8 cellular contexts compared by ENCODE assay signal in genomic region chr2:68463287-68463877, GRCh38. TPM values are rescaled to one million over a fixed set of nuclear protein-coding genes. Genes with fewer than 3 reads are reported as not detected.
A peak's percentile ranks its signal among the peaks of the same experiment; 100 is the strongest.
DNase-seq lines count a peak whose midpoint lies in the region; ATAC-seq, FAIRE-seq and TF ChIP-seq lines count a peak whose summit lies in the region.

No MANE protein-coding gene starts in this region.

- no peak for ATAC-seq in CD8-positive, alpha-beta T cell
- ATAC-seq in GM21825 (IDR thresholded peaks at IDR 0.05; ENCODE audit: unreplicated experiment) (no peak), GM21526 (IDR thresholded peaks at IDR 0.05; ENCODE audit: low FRiP score, unreplicated experiment) (no peak), GM21381 (IDR thresholded peaks at IDR 0.05; ENCODE audit: unreplicated experiment) (no peak)

- H3F3A ChIP-seq in neural progenitor cell (ENCODE audit: low read depth) = peaks cover 9% of the 10 kb centered on the region

- peaks cover 34% of the 10 kb centered on the region for H3K4me1 Mint-ChIP-seq in CD8-positive, alpha-beta T cell (ENCODE audit: low read depth)
- H3K4me1 Mint-ChIP-seq in neural progenitor cell = peaks cover 13% of the 10 kb centered on the region

- H3K79me2 ChIP-seq in endothelial cell of umbilical vein (ENCODE audit: control insufficient read depth, insufficient read depth, low read length) = no peaks in the 10 kb centered on the region
- H3K79me2 ChIP-seq in neural progenitor cell (ENCODE audit: low read depth) = peaks cover 6% of the 10 kb centered on the region

- no peaks in the 10 kb centered on the region for H3K36me3 ChIP-seq in CD8-positive, alpha-beta T cell (ENCODE audit: insufficient read depth, low read length)
- H3K36me3 ChIP-seq in endothelial cell of umbilical vein (ENCODE audit: control insufficient read depth in 2 of 2, extremely low read depth in 1 of 2, insufficient read depth in 2 of 2, low read length in 2 of 2) (no peaks in the 10 kb centered on the region), neural progenitor cell (no peaks in the 10 kb centered on the region)

- CTCF ChIA-PET in CD8-positive, alpha-beta T cell (lab: Charles Lee) = interaction anchor here (0.6 to 6.6 kb wide), 63 partner anchors 9 to 846 kb away, joined by 3 to 124 read pairs (median 4); no protein-coding TSS in a partner anchor
- CTCF ChIA-PET in endothelial cell of umbilical vein (lab: Charles Lee) = interaction anchor here (0.6 to 7.5 kb wide), 71 partner anchors 8 to 551 kb away, joined by 3 to 305 read pairs (median 4); no protein-coding TSS in a partner anchor

- no peaks in the 10 kb centered on the region for H4K20me1 ChIP-seq in endothelial cell of umbilical vein (replicated peaks; ENCODE audit: control insufficient read depth, extremely low read depth, insufficient read depth, low read length)
- no peaks in the 10 kb centered on the region for H4K20me1 ChIP-seq in neural progenitor cell (ENCODE audit: low read depth)

- DNase-seq in CD8-positive, alpha-beta T cell = no peak
- DNase-seq in HL-60 (ENCODE audit: low read depth in 1 of 2, low spot score in 1 of 2) (no peak), OCI-M1 (lab: John Stamatoyannopoulos, UW) (peak; percentile 79), endothelial cell of umbilical vein (ENCODE audit: low read depth, low spot score) (peak; percentile 75), neural progenitor cell (ENCODE audit: low spot score) (peak; percentile 69)

- intact Hi-C loops in CD8-positive, alpha-beta T cell (cut with DNase I, micrococcal nuclease) = loop anchor here (1.0 to 5.0 kb wide), 9 partner anchors 24 to 844 kb away; no protein-coding TSS in a partner anchor
- intact Hi-C loops in endothelial cell of umbilical vein (cut with micrococcal nuclease) = loop anchor here (1.0 kb wide), 4 partner anchors 132 to 462 kb away; no protein-coding TSS in a partner anchor

- POLR2A ChIA-PET in CD8-positive, alpha-beta T cell (lab: Charles Lee) = interaction anchor here (0.6 to 1.7 kb wide), 8 partner anchors 10 to 897 kb away, joined by 3 to 7 read pairs (median 4); partner anchors contain the start of gene ARHGAP25
- POLR2A ChIA-PET in endothelial cell of umbilical vein (lab: Charles Lee) = no interaction called here

- dilution Hi-C loops in endothelial cell of umbilical vein (cut with MboI; ENCODE audit: extremely low pct_ligation_motif_present, low sequenced_read_pairs) = no loop called here

- FAIRE-seq in endothelial cell of umbilical vein (lab: Jason Lieb, UNC) = peak; percentile 71

- no peak overlapping the region for H3K4me3 Mint-ChIP-seq in CD8-positive, alpha-beta T cell
- H3K4me3 Mint-ChIP-seq in neural progenitor cell = no peak overlapping the region

- no peak overlapping the region for H3K4me3 ChIP-seq in CD8-positive, alpha-beta T cell (ENCODE audit: low read depth, low read length)
- no peak overlapping the region for H3K4me3 ChIP-seq in HL-60 (replicated peaks; ENCODE audit: insufficient read depth, low read length)
- no peak overlapping the region for H3K4me3 ChIP-seq in endothelial cell of umbilical vein (replicated peaks in 1 of 3; ENCODE audit: insufficient read depth in 1 of 3, low read depth in 1 of 3, low read length in 3 of 3)
- no peak overlapping the region for H3K4me3 ChIP-seq in neural progenitor cell

- H3K9me1 ChIP-seq in endothelial cell of umbilical vein (replicated peaks; ENCODE audit: control insufficient read depth, extremely low read depth, insufficient read depth, low read length) = no peaks in the 10 kb centered on the region

- H3K9ac ChIP-seq in endothelial cell of umbilical vein (replicated peaks; ENCODE audit: extremely low read depth, insufficient read depth, low read length) (no peak overlapping the region), neural progenitor cell (no peak overlapping the region)

- no peak overlapping the region for H3K27ac ChIP-seq in CD8-positive, alpha-beta T cell (ENCODE audit: low read depth, low read length)
- no peak overlapping the region for H3K27ac ChIP-seq in HL-60 (replicated peaks)
- no peak overlapping the region for H3K27ac ChIP-seq in endothelial cell of umbilical vein (ENCODE audit: insufficient read depth, low read depth, low read length)
- H3K27ac ChIP-seq in neural progenitor cell = no peak overlapping the region

- no peaks in the 10 kb centered on the region for H3K9me3 ChIP-seq in CD8-positive, alpha-beta T cell (ENCODE audit: low read length)
- H3K9me3 ChIP-seq in endothelial cell of umbilical vein (replicated peaks; ENCODE audit: control insufficient read depth, insufficient read depth, low read length) (no peaks in the 10 kb centered on the region), neural progenitor cell (ENCODE audit: low read depth) (no peaks in the 10 kb centered on the region)

- H3K4me2 ChIP-seq in endothelial cell of umbilical vein (ENCODE audit: insufficient read depth, low read length) = no peak overlapping the region
- H3K4me2 ChIP-seq in neural progenitor cell = no peak overlapping the region

- H3K4me1 ChIP-seq in CD8-positive, alpha-beta T cell (ENCODE audit: insufficient read depth, low read length) = peaks cover 23% of the 10 kb centered on the region
- H3K4me1 ChIP-seq in endothelial cell of umbilical vein (ENCODE audit: control insufficient read depth, extremely low read depth, insufficient read depth, low read length) = peaks cover 9% of the 10 kb centered on the region
- H3K4me1 ChIP-seq in neural progenitor cell = peaks cover 10% of the 10 kb centered on the region

- H2AFZ ChIP-seq in endothelial cell of umbilical vein (ENCODE audit: low read depth, low read length) (no peak overlapping the region), neural progenitor cell (replicated peaks) (no peak overlapping the region)

- H3K27me3 ChIP-seq in CD8-positive, alpha-beta T cell (ENCODE audit: insufficient read depth, low read length) = no peaks in the 10 kb centered on the region
- no peaks in the 10 kb centered on the region for H3K27me3 ChIP-seq in HL-60 (ENCODE audit: insufficient read depth, poor library complexity, severe bottlenecking)
- H3K27me3 ChIP-seq in endothelial cell of umbilical vein (ENCODE audit: control insufficient read depth in 2 of 2, insufficient read depth in 2 of 2, low read length in 2 of 2) = no peaks in the 10 kb centered on the region
- H3K27me3 ChIP-seq in neural progenitor cell = no peaks in the 10 kb centered on the region

- BruUV-seq in endothelial cell of umbilical vein (replicated peaks; lab: Mats Ljungman, UMichigan) = no TSS peak

- peaks cover 17% of the 10 kb centered on the region for H3K36me3 Mint-ChIP-seq in CD8-positive, alpha-beta T cell
- H3K36me3 Mint-ChIP-seq in neural progenitor cell = no peaks in the 10 kb centered on the region

- no peaks in the 10 kb centered on the region for H3K27me3 Mint-ChIP-seq in CD8-positive, alpha-beta T cell (ENCODE audit: low read depth)
- no peaks in the 10 kb centered on the region for H3K27me3 Mint-ChIP-seq in neural progenitor cell (ENCODE audit: insufficient read depth, low read depth)

- no peak overlapping the region for H3K27ac Mint-ChIP-seq in CD8-positive, alpha-beta T cell
- H3K27ac Mint-ChIP-seq in neural progenitor cell = no peak overlapping the region

- TF ChIP-seq POLR2A in endothelial cell of umbilical vein (IDR thresholded peaks at IDR 0.05; ENCODE audit: low read depth, low read length) = no peak

- no peaks in the 10 kb centered on the region for H3K9me3 Mint-ChIP-seq in CD8-positive, alpha-beta T cell
- H3K9me3 Mint-ChIP-seq in neural progenitor cell = no peaks in the 10 kb centered on the region

- peak; percentile 83 for TF ChIP-seq CTCF in CD8-positive, alpha-beta T cell (IDR thresholded peaks at IDR 0.05)
- TF ChIP-seq CTCF in HL-60 (IDR thresholded peaks at IDR 0.05; ENCODE audit: insufficient read depth, low read length) (peak; percentile 44), endothelial cell of umbilical vein (IDR thresholded peaks at IDR 0.05; ENCODE audit: extremely low read depth in 1 of 2, insufficient read depth in 1 of 2, low read depth in 1 of 2, low read length in 2 of 2) (peak; percentile 52 to 67), neural progenitor cell (IDR thresholded peaks at IDR 0.05) (peak; percentile 86)

TF ChIP-seq in endothelial cell of umbilical vein, 7 proteins besides CTCF, POLR2A, EP300 and RAD21 (continues in another document):
- TF ChIP-seq MYC (IDR thresholded peaks at IDR 0.05; ENCODE audit: low read depth, low read length) (no peak), FOS (IDR thresholded peaks at IDR 0.05; ENCODE audit: borderline replicate concordance, insufficient read depth, low read length) (no peak), MAX (IDR thresholded peaks at IDR 0.05; ENCODE audit: insufficient read depth, insufficient read length) (no peak), JUN (IDR thresholded peaks at IDR 0.05; ENCODE audit: borderline replicate concordance, insufficient read depth, insufficient read length, low read depth) (no peak), EZH2 (IDR thresholded peaks at IDR 0.05; ENCODE audit: borderline replicate concordance, low read depth, low read length, severe bottlenecking) (no peak), GATA2 (IDR thresholded peaks at IDR 0.05; ENCODE audit: insufficient read depth, insufficient read length, low read depth, low read length) (no peak)

RNA-seq across cellular contexts. Expression of gene FBXO48, which starts 3.7 kb away (rescaled TPM):
- under 1 TPM; 0.22 to 0.30 TPM for total RNA-seq in CD8-positive, alpha-beta T cell
- total RNA-seq in endothelial cell of umbilical vein = 0.73 and 0.83 TPM in 2 replicates
- 0.46 and 0.48 TPM in 2 replicates for polyA plus RNA-seq in endothelial cell of umbilical vein
- 0.31 TPM in 2 replicates for polyA plus RNA-seq in endothelial cell of umbilical vein (2011; cell fraction: cytosol; rRNA removed)
- polyA plus RNA-seq in endothelial cell of umbilical vein (2011; cell fraction: nucleus; rRNA removed) = 0.35 and 0.63 TPM in 2 replicates
- 0.30 and 0.55 TPM in 2 replicates for polyA plus RNA-seq in endothelial cell of umbilical vein (2012)
- polyA minus RNA-seq in endothelial cell of umbilical vein = 0.36 and 0.56 TPM in 2 replicates
- polyA minus RNA-seq in endothelial cell of umbilical vein (2011; cell fraction: cytosol; rRNA and poly(A)+ RNA removed) = 0.51 TPM
- 0.34 and 1.3 TPM in 2 replicates for polyA minus RNA-seq in endothelial cell of umbilical vein (2011; cell fraction: nucleus; rRNA and poly(A)+ RNA removed)
- 2.7 and 2.9 TPM in 2 replicates for total RNA-seq in neural progenitor cell (ENCODE audit: low replicate concordance)

RNA-seq across cellular contexts. Expression of gene APLF, which starts 4.0 kb away (rescaled TPM):
- 1 to 10 TPM; 4.1 to 4.2 TPM for total RNA-seq in CD8-positive, alpha-beta T cell
- total RNA-seq in endothelial cell of umbilical vein (2.3 and 2.4 TPM in 2 replicates), neural progenitor cell (ENCODE audit: low replicate concordance) (9.8 and 16.9 TPM in 2 replicates)
- polyA plus RNA-seq in endothelial cell of umbilical vein = 0.70 and 0.75 TPM in 2 replicates
- 0.92 and 1.2 TPM in 2 replicates for polyA plus RNA-seq in endothelial cell of umbilical vein (2011; cell fraction: cytosol; rRNA removed)
- polyA plus RNA-seq in endothelial cell of umbilical vein (2011; cell fraction: nucleus; rRNA removed) = 2.0 and 2.3 TPM in 2 replicates
- polyA plus RNA-seq in endothelial cell of umbilical vein (2012) = 1.1 TPM in 2 replicates
- 1.5 and 3.4 TPM in 2 replicates for polyA minus RNA-seq in endothelial cell of umbilical vein
- polyA minus RNA-seq in endothelial cell of umbilical vein (2011; cell fraction: cytosol; rRNA and poly(A)+ RNA removed) = not detected
- 2.8 and 3.1 TPM in 2 replicates for polyA minus RNA-seq in endothelial cell of umbilical vein (2011; cell fraction: nucleus; rRNA and poly(A)+ RNA removed)

Comparison
In these comparisons a context has a peak if more than half of its experiments do, and no peak if none do; other contexts are left out.
1. DNase-seq: peak in OCI-M1 (single experiment), endothelial cell of umbilical vein (single experiment) and neural progenitor cell (single experiment); none in CD8-positive, alpha-beta T cell (0 of 7) and HL-60 (0 of 2).
2. Peak in every context shown above with its lines, with median percentiles within 50 percentile points of each other: CTCF ChIP-seq.